8 cellular contexts compared by ENCODE assay signal in the genomic region with DNA sequence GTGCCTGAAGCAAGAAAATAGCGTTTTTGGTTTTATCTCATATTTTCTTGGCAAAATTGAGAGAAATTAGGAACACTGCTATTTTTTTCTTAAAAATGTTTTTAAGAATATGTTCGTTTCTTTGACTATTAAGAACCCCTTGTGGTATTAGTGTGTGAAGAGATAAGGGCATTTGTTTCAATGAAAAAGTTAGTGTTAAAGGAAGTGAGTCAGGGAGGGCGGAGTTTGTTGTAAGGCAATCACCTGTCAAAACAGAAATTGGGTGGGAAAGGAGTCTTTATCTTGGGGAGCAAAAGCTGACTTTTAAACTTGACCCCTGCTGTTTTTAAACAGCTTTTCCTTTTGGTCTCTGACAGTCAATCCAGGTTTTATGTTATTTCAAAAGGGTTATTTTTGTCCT. TPM values are rescaled to one million over a fixed set of nuclear protein-coding genes. Genes with fewer than 3 reads are reported as not detected.
A peak's percentile ranks its signal among the peaks of the same experiment; 100 is the strongest.
DNase-seq lines count a peak whose midpoint lies in the region; ATAC-seq and TF ChIP-seq lines count a peak whose summit lies in the region.

No MANE protein-coding gene starts in this region.

- peaks cover 32% of the 10 kb centered on the region for H3K4me1 Mint-ChIP-seq in WTC11

- TF ChIP-seq POLR2A in vagina (IDR thresholded peaks at IDR 0.05), result no peak

- no peak overlapping the region for H2AFZ ChIP-seq in fibroblast of lung (ENCODE audit: low read length)

- no peaks in the 10 kb centered on the region for H3K9me3 Mint-ChIP-seq in WTC11

- CTCF ChIA-PET in WTC11 (lab: Charles Lee), result no interaction called here

- H4K20me1 ChIP-seq in fibroblast of lung (ENCODE audit: control insufficient read depth, extremely low read depth, insufficient read depth, low read length), result no peaks in the 10 kb centered on the region

- peak overlapping the region; percentile 24; the same call in 1 of the 2 replicates for H3K4me3 Mint-ChIP-seq in WTC11

- H3K36me3 ChIP-seq in fibroblast of lung (ENCODE audit: control insufficient read depth, insufficient read depth, low read length), result no peaks in the 10 kb centered on the region
- no peaks in the 10 kb centered on the region for H3K36me3 ChIP-seq in vagina

- peak overlapping the region; percentile 22 to 97 (median 79) for H3K4me3 ChIP-seq in fibroblast of lung (replicated peaks in 1 of 4; ENCODE audit: control extremely low read depth in 1 of 4, insufficient read depth in 1 of 4, low read depth in 3 of 4, low read length in 4 of 4)
- H3K4me3 ChIP-seq in vagina, result peak overlapping the region; percentile 25 to 26

- H3K27me3 ChIP-seq in fibroblast of lung (ENCODE audit: control insufficient read depth, insufficient read depth, low read length) (no peaks in the 10 kb centered on the region), vagina (no peaks in the 10 kb centered on the region)

- H3K27ac Mint-ChIP-seq in WTC11, result no peak overlapping the region

- no peaks in the 10 kb centered on the region for H3K27me3 Mint-ChIP-seq in WTC11 (ENCODE audit: low read depth)

- peaks cover 2% of the 10 kb centered on the region for H3K4me1 ChIP-seq in fibroblast of lung (ENCODE audit: control insufficient read depth, extremely low read depth, insufficient read depth, low read length)
- H3K4me1 ChIP-seq in vagina, result peaks cover 43% of the 10 kb centered on the region

- H3K27ac ChIP-seq in fibroblast of lung (ENCODE audit: insufficient read depth, low read length), result no peak overlapping the region
- H3K27ac ChIP-seq in vagina, result no peak overlapping the region

- peaks cover 5% of the 10 kb centered on the region for H3K36me3 Mint-ChIP-seq in WTC11

- DNase-seq in stimulated activated CD4-positive, alpha-beta T cell treated with anti-CD3 and anti-CD28 coated beads, Interleukin-2, amount 100 ng/mL, for 4 hours (ENCODE audit: low read depth), result peak; percentile 18
- DNase-seq in stimulated activated CD4-positive, alpha-beta T cell treated with anti-CD3 and anti-CD28 coated beads, Interleukin-2, amount 100 ng/mL, for 48 hours, result no peak
- DNase-seq in WTC11 (ENCODE audit: low spot score), result no peak
- peak in 1 of 2 donors; percentile 44 for DNase-seq in fibroblast of lung (ENCODE audit: low read depth in 2 of 2)
- no peak for DNase-seq in vagina (ENCODE audit: extremely low spot score in 2 of 2)
- DNase-seq in NCI-H146 (lab: John Stamatoyannopoulos, UW), result no peak
- DNase-seq in dedifferentiated amniotic fluid mesenchymal stem cell (ENCODE audit: extremely low spot score), result no peak
- no peak for DNase-seq in NCI-H128 (lab: John Stamatoyannopoulos, UW; ENCODE audit: unreplicated experiment)

- POLR2A ChIA-PET in WTC11 (lab: Charles Lee), result no interaction called here

- H3K4me2 ChIP-seq in fibroblast of lung (ENCODE audit: extremely low read depth, insufficient read depth, low read length), result peak overlapping the region; percentile 87

- H3K9ac ChIP-seq in fibroblast of lung (ENCODE audit: insufficient read depth, low read length), result no peak overlapping the region

- intact Hi-C loops in vagina (cut with DNase I), result loop anchor here (10.0 kb wide), 1 partner anchor 121 kb away; no protein-coding TSS in a partner anchor

- no peak for ATAC-seq in WTC11

- H3K9me3 ChIP-seq in fibroblast of lung (ENCODE audit: control insufficient read depth, insufficient read depth, low read depth, low read length) (no peaks in the 10 kb centered on the region), vagina (no peaks in the 10 kb centered on the region)

- H3K79me2 ChIP-seq in fibroblast of lung (ENCODE audit: control insufficient read depth, insufficient read depth, low read length), result peaks cover 60% of the 10 kb centered on the region

- no peak for TF ChIP-seq CTCF in WTC11 (IDR thresholded peaks at IDR 0.05)
- no peak for TF ChIP-seq CTCF in fibroblast of lung (conservative IDR thresholded peaks at IDR 0.05 in 1 of 2, IDR thresholded peaks at IDR 0.05 in 1 of 2; ENCODE audit: low read depth in 1 of 2, low read length in 2 of 2)
- no peak for TF ChIP-seq CTCF in vagina (IDR thresholded peaks at IDR 0.05)

TF ChIP-seq in WTC11, 78 proteins besides CTCF, POLR2A, EP300 and RAD21:
- TF ChIP-seq, protein P1, sequence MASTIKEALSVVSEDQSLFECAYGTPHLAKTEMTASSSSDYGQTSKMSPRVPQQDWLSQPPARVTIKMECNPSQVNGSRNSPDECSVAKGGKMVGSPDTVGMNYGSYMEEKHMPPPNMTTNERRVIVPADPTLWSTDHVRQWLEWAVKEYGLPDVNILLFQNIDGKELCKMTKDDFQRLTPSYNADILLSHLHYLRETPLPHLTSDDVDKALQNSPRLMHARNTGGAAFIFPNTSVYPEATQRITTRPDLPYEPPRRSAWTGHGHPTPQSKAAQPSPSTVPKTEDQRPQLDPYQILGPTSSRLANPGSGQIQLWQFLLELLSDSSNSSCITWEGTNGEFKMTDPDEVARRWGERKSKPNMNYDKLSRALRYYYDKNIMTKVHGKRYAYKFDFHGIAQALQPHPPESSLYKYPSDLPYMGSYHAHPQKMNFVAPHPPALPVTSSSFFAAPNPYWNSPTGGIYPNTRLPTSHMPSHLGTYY (CRISPR knock-in tag; IDR thresholded peaks at IDR 0.05), result no peak
- TF ChIP-seq, protein P2, sequence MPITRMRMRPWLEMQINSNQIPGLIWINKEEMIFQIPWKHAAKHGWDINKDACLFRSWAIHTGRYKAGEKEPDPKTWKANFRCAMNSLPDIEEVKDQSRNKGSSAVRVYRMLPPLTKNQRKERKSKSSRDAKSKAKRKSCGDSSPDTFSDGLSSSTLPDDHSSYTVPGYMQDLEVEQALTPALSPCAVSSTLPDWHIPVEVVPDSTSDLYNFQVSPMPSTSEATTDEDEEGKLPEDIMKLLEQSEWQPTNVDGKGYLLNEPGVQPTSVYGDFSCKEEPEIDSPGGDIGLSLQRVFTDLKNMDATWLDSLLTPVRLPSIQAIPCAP (CRISPR knock-in tag; IDR thresholded peaks at IDR 0.05), result no peak

RNA-seq across cellular contexts. Expression of gene RAP2B, which starts 4.2 kb away (rescaled TPM):
- 21.8 to 25.6 TPM (median 22.6 TPM) in 3 replicates for total RNA-seq in WTC11 (2021)
- total RNA-seq in fibroblast of lung, result 24.4 and 27.1 TPM in 2 replicates
- 8.7 and 10.5 TPM in 2 replicates for polyA plus RNA-seq in fibroblast of lung
- polyA plus RNA-seq in fibroblast of lung (2012), result 10.1 and 13.5 TPM in 2 replicates
- polyA minus RNA-seq in fibroblast of lung (ENCODE audit: low replicate concordance), result 6.4 and 7.7 TPM in 2 replicates
- total RNA-seq in vagina, result 16.0 TPM
